23 cellular contexts compared by ENCODE assay signal in genomic region chr15:38090648-38091047, GRCh38.
"Had no signal": no experiment of that assay in that cellular context is flagged by ENCODE, and none has a peak within 500 bp of the region (broad histone marks: within the 10 kb centered on the region; RNA-seq: fewer than 3 reads in every experiment).

No MANE protein-coding gene starts in this region.

- H3K4me1 ChIP-seq: pancreas, vagina had no signal

- FAIRE-seq: frontal cortex, kidney, pancreas, small intestine had no signal

- H3K9me3 Mint-ChIP-seq: effector memory CD8-positive, alpha-beta T cell had no signal

- H2AFZ ChIP-seq: hepatocyte had no signal

- DNase-seq: cerebellar nuclear complex; cortex of kidney; effector memory CD8-positive, alpha-beta T cell; head of caudate nucleus; kidney; left lung; lower lobe of right lung; naive thymus-derived CD8-positive, alpha-beta T cell; nephron progenitor cell; occipital lobe; pancreas; small intestine; stimulated activated CD4-positive, alpha-beta T cell treated with anti-CD3 and anti-CD28 coated beads, Interleukin-1b, Interleukin-23, amount 100 ng/mL, for 48 hours; stimulated activated CD4-positive, alpha-beta T cell treated with anti-CD3 and anti-CD28 coated beads, Interleukin-4, amount 100 ng/mL, for 1 hour; stimulated activated CD8-positive, alpha-beta memory T cell treated with anti-CD3 and anti-CD28 coated beads, Interleukin-4, amount 100 ng/mL, for 48 hours; stimulated activated naive CD4-positive, alpha-beta T cell; stimulated activated naive CD8-positive, alpha-beta T cell treated with anti-CD3 and anti-CD28 coated beads, Interleukin-15, amount 100 ng/mL, for 72 hours; transverse colon; upper lobe of right lung had no signal

- H3K4me3 Mint-ChIP-seq: effector memory CD8-positive, alpha-beta T cell; naive thymus-derived CD8-positive, alpha-beta T cell; nephron progenitor cell; stimulated activated naive CD8-positive, alpha-beta T cell treated with anti-CD3 and anti-CD28 coated beads, Interleukin-15, amount 100 ng/mL, for 72 hours had no signal

- H3K27ac ChIP-seq: hepatocyte, left lung, lower lobe of right lung, pancreas, suprapubic skin, transverse colon, upper lobe of right lung, vagina had no signal

- H3K4me1 Mint-ChIP-seq: nephron progenitor cell; stimulated activated naive CD8-positive, alpha-beta T cell treated with anti-CD3 and anti-CD28 coated beads, Interleukin-15, amount 100 ng/mL, for 72 hours had no signal

- H3K27me3 ChIP-seq: hepatocyte, left lung, pancreas, suprapubic skin, transverse colon, upper lobe of right lung, vagina had no signal

- H3K27ac Mint-ChIP-seq: effector memory CD8-positive, alpha-beta T cell; naive thymus-derived CD8-positive, alpha-beta T cell had no signal

- H3K79me2 ChIP-seq: hepatocyte had no signal

- H3K36me3 Mint-ChIP-seq: naive thymus-derived CD8-positive, alpha-beta T cell had no signal

- H3K9me3 ChIP-seq: left lung, lower lobe of right lung, pancreas, suprapubic skin, transverse colon, upper lobe of right lung, vagina had no signal

- H3K27me3 Mint-ChIP-seq: effector memory CD8-positive, alpha-beta T cell had no signal

- H3K4me3 ChIP-seq: hepatocyte, left lung, lower lobe of right lung, pancreas, suprapubic skin, transverse colon, upper lobe of right lung, vagina had no signal

- ATAC-seq: effector memory CD8-positive, alpha-beta T cell; left lung; lower lobe of right lung; naive thymus-derived CD8-positive, alpha-beta T cell; pancreas; stimulated activated naive CD8-positive, alpha-beta T cell treated with anti-CD3 and anti-CD28 coated beads, Interleukin-15, amount 100 ng/mL, for 72 hours; upper lobe of right lung had no signal

- H3K36me3 ChIP-seq: left lung, lower lobe of right lung, pancreas, suprapubic skin, transverse colon, upper lobe of right lung, vagina had no signal

- H3K4me2 ChIP-seq: hepatocyte had no signal
